10 cellular contexts compared by ENCODE assay signal in genomic region chr17:19284005-19284959, GRCh38. TPM values are rescaled to one million over a fixed set of nuclear protein-coding genes. Genes with fewer than 3 reads are reported as not detected.
DNase-seq lines count a peak whose midpoint lies in the region; ATAC-seq and TF ChIP-seq lines count a peak whose summit lies in the region.
"Had no signal": no experiment of that assay in that cellular context is flagged by ENCODE, and none has a peak within 500 bp of the region (broad histone marks: within the 10 kb centered on the region; RNA-seq: fewer than 3 reads in every experiment).

No MANE protein-coding gene starts in this region.

- H3K4me3 Mint-ChIP-seq in memory B cell: peak overlapping the region; percentile 15
- H3K4me3 Mint-ChIP-seq in MCF 10A (ENCODE audit: unreplicated experiment): no peak overlapping the region

- H3K27ac ChIP-seq in OCI-LY7 (ENCODE audit: low read depth, low read length, poor library complexity, severe bottlenecking): no peak overlapping the region
- H3K27ac ChIP-seq in aorta (ENCODE audit: low read depth in 1 of 2, low read length in 2 of 2): no peak overlapping the region

- no peaks in the 10 kb centered on the region for H3K79me2 ChIP-seq in OCI-LY7 (ENCODE audit: insufficient read depth, low read depth, low read length)

- BruUV-seq in OCI-LY7 (replicated peaks; lab: Mats Ljungman, UMichigan): no TSS peak
- no TSS peak for BruUV-seq in MCF 10A (replicated peaks; lab: Mats Ljungman, UMichigan)

- no peak overlapping the region for H2AFZ ChIP-seq in OCI-LY7 (ENCODE audit: low read length)

- TF ChIP-seq CTCF in GM10248 (IDR thresholded peaks at IDR 0.05; ENCODE audit: control extremely low read depth, extremely low read depth, low read depth, missing control alignments) (no peak), OCI-LY7 (conservative IDR thresholded peaks at IDR 0.05; ENCODE audit: low read length) (no peak), MCF 10A (IDR thresholded peaks at IDR 0.05; ENCODE audit: unreplicated experiment) (no peak)

- peak; percentile 55 for ATAC-seq in GM21381 (IDR thresholded peaks at IDR 0.05; ENCODE audit: unreplicated experiment)
- peak; percentile 92 for ATAC-seq in memory B cell (ENCODE audit: low read depth)
- no peak for ATAC-seq in aorta (ENCODE audit: low FRiP score)
- ATAC-seq in GM19467 (IDR thresholded peaks at IDR 0.05; ENCODE audit: unreplicated experiment): no peak

- intact Hi-C loops in OCI-LY7 (cut with micrococcal nuclease; ENCODE audit: unreplicated experiment): no loop called here
- intact Hi-C loops in MCF 10A (cut with micrococcal nuclease): no loop called here
- intact Hi-C loops in aorta (cut with DNase I): no loop called here

- H3K36me3 Mint-ChIP-seq in memory B cell (peaks cover 17% of the 10 kb centered on the region), MCF 10A (ENCODE audit: insufficient read depth, unreplicated experiment) (peaks cover 40% of the 10 kb centered on the region)

- H3K27me3 ChIP-seq in aorta (ENCODE audit: control insufficient read depth in 1 of 2, insufficient read depth in 2 of 2, low read length in 1 of 2): no peaks in the 10 kb centered on the region

- POLR2A ChIA-PET in GM10248 (lab: Yijun Ruan, JAX) (no interaction called here), OCI-LY7 (lab: Charles Lee) (interaction anchor here (1.7 kb wide), 1 partner anchor 20 kb away, joined by 3 read pairs; no protein-coding TSS in a partner anchor), MCF 10A (lab: Yijun Ruan, JAX) (no interaction called here)

- peak; percentile 74 for DNase-seq in GM10248 (ENCODE audit: extremely low spot score)
- DNase-seq in OCI-LY7 (ENCODE audit: low spot score): peak; percentile 47
- no peak for DNase-seq in memory B cell (ENCODE audit: low spot score in 2 of 2)
- no peak for DNase-seq in MCF 10A (ENCODE audit: unreplicated experiment)
- no peak for DNase-seq in aorta
- no peak for DNase-seq in LoVo (ENCODE audit: low spot score)
- DNase-seq: hippocampal formation, NCI-H1694 treated with DMSO at 0.1 percent for 48 hours had no signal

- peaks cover 18% of the 10 kb centered on the region; the same call in 1 of the 2 replicates for H4K20me1 ChIP-seq in OCI-LY7 (ENCODE audit: insufficient read depth, low read length)

- 84 to 85% methylated on average over 3 of the region's 3 CpGs for WGBS in aorta, 2 donors

- H3K9me2 ChIP-seq in OCI-LY7 (ENCODE audit: insufficient read depth, low read length): no peaks in the 10 kb centered on the region

- H3K4me2 ChIP-seq in OCI-LY7 (ENCODE audit: low read length): peak overlapping the region; percentile 65

- CTCF ChIA-PET in GM10248 (lab: Yijun Ruan, JAX) (interaction anchor here (0.5 to 2.3 kb wide), 3 partner anchors 10 to 22 kb away, joined by 3 to 5 read pairs (median 3); no protein-coding TSS in a partner anchor), OCI-LY7 (lab: Charles Lee; ENCODE audit: unreplicated experiment) (no interaction called here), MCF 10A (lab: Yijun Ruan, JAX) (no interaction called here)

- peaks cover 18% of the 10 kb centered on the region for H3K4me1 ChIP-seq in OCI-LY7 (ENCODE audit: insufficient read depth, low read length, poor library complexity, severe bottlenecking)
- no peaks in the 10 kb centered on the region for H3K4me1 ChIP-seq in aorta (ENCODE audit: control insufficient read depth in 1 of 2, insufficient read depth in 2 of 2, low read length in 2 of 2)

- H3K9me3 Mint-ChIP-seq in memory B cell: no peaks in the 10 kb centered on the region
- no peaks in the 10 kb centered on the region for H3K9me3 Mint-ChIP-seq in MCF 10A (ENCODE audit: unreplicated experiment)

- H3K9me3 ChIP-seq in OCI-LY7 (ENCODE audit: low read length): no peaks in the 10 kb centered on the region
- H3K9me3 ChIP-seq in aorta (ENCODE audit: control insufficient read depth, low read length): no peaks in the 10 kb centered on the region

- H3K36me3 ChIP-seq in OCI-LY7 (ENCODE audit: insufficient read depth, low read length) (peaks cover 4% of the 10 kb centered on the region; the same call in 1 of the 2 replicates), aorta (ENCODE audit: control insufficient read depth in 1 of 2, insufficient read depth in 2 of 2, low read length in 1 of 2) (no peaks in the 10 kb centered on the region)

- no peaks in the 10 kb centered on the region for H3K27me3 Mint-ChIP-seq in memory B cell
- H3K27me3 Mint-ChIP-seq in MCF 10A (ENCODE audit: insufficient read depth, unreplicated experiment): no peaks in the 10 kb centered on the region

- peaks cover 13% of the 10 kb centered on the region for H3K4me1 Mint-ChIP-seq in memory B cell
- H3K4me1 Mint-ChIP-seq in MCF 10A (ENCODE audit: insufficient read depth, unreplicated experiment): peaks cover 10% of the 10 kb centered on the region

- H3K4me3 ChIP-seq in OCI-LY7 (ENCODE audit: low read depth, low read length, poor library complexity, severe bottlenecking) (peak overlapping the region; percentile 32), aorta (ENCODE audit: low read length in 2 of 2) (no peak overlapping the region)

- peak overlapping the region; percentile 25 for H3K27ac Mint-ChIP-seq in memory B cell
- no peak overlapping the region for H3K27ac Mint-ChIP-seq in MCF 10A (ENCODE audit: low read depth, unreplicated experiment)

RNA-seq across cellular contexts. Expression of gene EPN2, which starts 47.1 kb away (rescaled TPM):
- 20.1 and 28.8 TPM in 2 replicates for total RNA-seq in OCI-LY7 (2014; rRNA removed; shearing (Covaris generic))
- total RNA-seq in OCI-LY7 (2022) (20.4 and 25.0 TPM in 2 replicates), MCF 10A (2022) (35.1 and 36.8 TPM in 2 replicates), aorta (10 to 100 TPM; 56.1 to 67.7 TPM)
- 10 to 100 TPM in 1 of 2 donors, 1 to 10 TPM in 1; 8.6 to 24.1 TPM for polyA plus RNA-seq in aorta

Comparison
In these comparisons a context has a peak if more than half of its experiments do, and no peak if none do; other contexts are left out.
1. DNase-seq: peak in GM10248 (single experiment) and OCI-LY7 (single experiment); none in memory B cell (0 of 2), MCF 10A (single experiment), aorta (0 of 2) and LoVo (single experiment).
2. ATAC-seq: peak in GM21381 (single experiment) and memory B cell (single experiment); none in aorta (single experiment) and GM19467 (single experiment).